20 cellular contexts compared by ENCODE assay signal in genomic region chr4:22635692-22636091, GRCh38. TPM values are rescaled to one million over a fixed set of nuclear protein-coding genes. Genes with fewer than 3 reads are reported as not detected.
"Had no signal": no experiment of that assay in that cellular context is flagged by ENCODE, and none has a peak within 500 bp of the region (broad histone marks: within the 10 kb centered on the region; RNA-seq: fewer than 3 reads in every experiment).

No MANE protein-coding gene starts in this region.

- FAIRE-seq: endometrium, kidney, urothelium cell line had no signal

- DNase-seq: activated CD4-positive, alpha-beta T cell treated with anti-CD3 and anti-CD28 coated beads, Interleukin-2, amount 10 ng/mL, durations not matched to agents 24 days and 14 days; activated CD4-positive, CD25-positive, alpha-beta regulatory T cell; activated CD8-positive, alpha-beta memory T cell treated with anti-CD3 and anti-CD28 coated beads, Interleukin-2, amount 50 U/mL, for 4 hours; activated CD8-positive, alpha-beta T cell treated with anti-CD3 and anti-CD28 coated beads, Interleukin-2, amount 10 ng/mL, durations not matched to agents 7 days and 5 days; activated effector memory CD4-positive, alpha-beta T cell treated with anti-CD3 and anti-CD28 coated beads, Interleukin-2, amount 50 U/mL, for 16 hours; activated T-cell treated with anti-CD3 and anti-CD28 coated beads, Interleukin-2, amount 50 U/mL, for 48 hours; adrenal gland; kidney; left ventricle myocardium inferior; naive thymus-derived CD8-positive, alpha-beta T cell; stimulated activated CD4-positive, alpha-beta T cell treated with anti-CD3 and anti-CD28 coated beads, Interleukin-15, amount 100 ng/mL, for 24 hours; stimulated activated CD4-positive, alpha-beta T cell treated with anti-CD3 and anti-CD28 coated beads, Interleukin-4, amount 100 ng/mL, for 1 hour; stimulated activated naive B cell treated with anti-CD40 and anti-IgM and Interleukin-4, amounts not matched to agents 10 μg/mL and 1 μg/mL and 100 μg/mL, for 72 hours; tibial artery had no signal

- H3K4me1 ChIP-seq: adrenal gland, left ventricle myocardium inferior, tibial artery had no signal

- ATAC-seq: activated CD8-positive, alpha-beta T cell treated with anti-CD3 and anti-CD28 coated beads, Interleukin-2, amount 10 ng/mL, durations not matched to agents 7 days and 5 days; esophagus mucosa; naive thymus-derived CD8-positive, alpha-beta T cell; stimulated activated naive B cell treated with anti-CD40 and anti-IgM and Interleukin-4, amounts not matched to agents 10 μg/mL and 1 μg/mL and 100 μg/mL, for 72 hours had no signal

- H3K4me3 ChIP-seq: adrenal gland, left ventricle myocardium inferior, tibial artery had no signal

- H3K27me3 ChIP-seq: adrenal gland, neutrophil, tibial artery had no signal

- H3K27ac ChIP-seq: adrenal gland, left ventricle myocardium inferior, neutrophil, skin epidermis, tibial artery had no signal

- H3K9me3 ChIP-seq: adrenal gland, neutrophil had no signal

- H3K36me3 ChIP-seq: adrenal gland, left ventricle myocardium inferior, neutrophil, tibial artery had no signal

RNA-seq across cellular contexts. Expression of gene GBA3, which starts 57.0 kb away (rescaled TPM):
- total RNA-seq: activated CD4-positive, alpha-beta T cell treated with anti-CD3 and anti-CD28 coated beads, Interleukin-2, amount 10 ng/mL, durations not matched to agents 24 days and 14 days; activated CD8-positive, alpha-beta T cell treated with anti-CD3 and anti-CD28 coated beads, Interleukin-2, amount 10 ng/mL, durations not matched to agents 7 days and 5 days; cardiac septum; left ventricle myocardium inferior; naive thymus-derived CD8-positive, alpha-beta T cell had no signal
